ENCODE assay signal across 7 cellular contexts in the genomic region with DNA sequence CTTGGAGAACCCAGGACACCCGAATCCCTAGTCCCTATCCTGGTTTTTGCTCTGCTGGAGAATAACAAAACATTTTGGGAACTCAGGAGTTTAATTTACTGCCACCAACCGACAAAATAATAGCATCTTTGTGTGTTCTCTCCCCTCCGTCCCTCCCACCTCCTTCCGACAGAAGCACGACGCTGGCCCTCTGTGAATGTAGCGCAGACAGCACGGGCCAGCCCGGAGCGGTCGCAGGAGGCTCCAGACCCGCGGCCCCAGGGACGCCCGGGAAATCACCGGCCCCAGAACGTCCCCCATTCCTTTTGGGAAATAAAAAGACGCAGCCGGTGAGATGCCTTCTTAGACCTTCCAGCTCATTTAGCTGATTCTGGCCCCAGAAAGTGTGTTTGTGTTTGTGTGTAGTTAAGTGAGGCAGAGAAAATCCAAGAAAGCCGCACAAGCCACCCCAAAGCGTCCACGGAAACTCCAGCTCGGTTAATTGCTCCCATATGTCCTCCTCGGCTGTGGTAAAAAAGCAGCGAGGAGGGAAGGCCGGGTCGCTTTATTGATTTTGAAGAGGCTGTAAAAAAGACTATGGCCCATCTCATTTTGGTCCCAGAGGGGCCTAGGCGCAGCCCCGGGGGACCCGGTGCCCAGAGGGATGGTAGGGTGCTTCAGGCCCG. TPM values are rescaled to one million over a fixed set of nuclear protein-coding genes. Genes with fewer than 3 reads are reported as not detected.
DNase-seq lines count a peak whose midpoint lies in the region; ATAC-seq, FAIRE-seq and TF ChIP-seq lines count a peak whose summit lies in the region.

No MANE protein-coding gene starts in this region.

- 12% methylated on average over 31 of the region's 31 CpGs for WGBS in GM12878 (ENCODE audit: insufficient coverage, insufficient replicate concordance, low lambda C conversion rate, missing lambda C conversion rate)

- H2AFZ ChIP-seq in GM12878 (ENCODE audit: control insufficient read depth, low read depth, low read length) = peak overlapping the region; percentile 1; the same call in 1 of the 2 replicates

- RAD21 ChIA-PET in GM12878 (lab: Charles Lee; ENCODE audit: unreplicated experiment) = no interaction called here

- H3K36me3 ChIP-seq in GM12878 (ENCODE audit: control insufficient read depth in 2 of 2, insufficient read depth in 2 of 2, low read length in 1 of 2) = no peaks in the 10 kb centered on the region

- H3K27me3 ChIP-seq in GM12878 (replicated peaks in 1 of 2; ENCODE audit: control insufficient read depth in 2 of 2, insufficient read depth in 2 of 2, low read length in 1 of 2) = peaks cover 6 to 18% of the 10 kb centered on the region in 2 experiments

- SMC1A ChIA-PET in GM12878 (lab: Charles Lee; ENCODE audit: uncharacterized antibody, unreplicated experiment) = no interaction called here

- intact Hi-C loops in GM12878 (cut with micrococcal nuclease; ENCODE audit: unreplicated experiment) = no loop called here
- intact Hi-C loops in sciatic nerve (cut with DNase I) = no loop called here

- H3K9me3 ChIP-seq in GM12878 (replicated peaks; ENCODE audit: control insufficient read depth, insufficient read depth, low read length) = no peaks in the 10 kb centered on the region

- H3K9ac ChIP-seq in GM12878 (ENCODE audit: control insufficient read depth, insufficient read depth, low read length) = no peak overlapping the region

- H3K79me2 ChIP-seq in GM12878 (ENCODE audit: control insufficient read depth, insufficient read depth, low read length) = no peaks in the 10 kb centered on the region

- in situ Hi-C loops in GM12878 (cut with MboI) = no loop called here

- POLR2A ChIA-PET in GM12878 (lab: Charles Lee) = no interaction called here

- no peak for TF ChIP-seq EP300 in GM12878 (IDR thresholded peaks at IDR 0.05; ENCODE audit: borderline replicate concordance in 1 of 2, control insufficient read depth in 1 of 2, low read depth in 2 of 2, low read length in 2 of 2)

- H3K27ac ChIP-seq in GM12878 (ENCODE audit: control insufficient read depth, insufficient read depth) = no peak overlapping the region

- H3K4me3 ChIP-seq in GM12864 (ENCODE audit: low read depth, low read length) = peak overlapping the region; percentile 85
- peak overlapping the region; percentile 53; the same call in 1 of the 2 replicates for H3K4me3 ChIP-seq in GM12878
- peak overlapping the region; percentile 60 for H3K4me3 ChIP-seq in iPS-11a (ENCODE audit: low read depth, low read length)

- DNase-seq in GM12864 (ENCODE audit: low read depth) (no peak), M059J (ENCODE audit: low read depth) (peak; percentile 79), GM12878 (ENCODE audit: low read depth, low spot score) (no peak), sciatic nerve (ENCODE audit: low spot score) (peak; percentile 79), DMS53 treated with DMSO at 0.1 percent for 48 hours (lab: John Stamatoyannopoulos, UW; ENCODE audit: unreplicated experiment) (no peak)

- BruUV-seq in GM12878 (replicated peaks; lab: Mats Ljungman, UMichigan) = no TSS peak

- CTCF ChIA-PET in GM12878 (lab: Yijun Ruan, JAX) = no interaction called here

- H3K4me1 ChIP-seq in GM12878 (ENCODE audit: control insufficient read depth, insufficient read depth, low read length) = no peaks in the 10 kb centered on the region

- TF ChIP-seq CTCF in GM12864 (IDR thresholded peaks at IDR 0.05; ENCODE audit: low read depth, low read length, missing control alignments) = no peak
- TF ChIP-seq CTCF in GM12878 (IDR thresholded peaks at IDR 0.05 in 2 of 3, conservative IDR thresholded peaks at IDR 0.05 in 1 of 3; ENCODE audit: control insufficient read depth in 2 of 3, extremely low read depth in 1 of 3, insufficient read depth in 1 of 3, low read depth in 3 of 3, low read length in 3 of 3) = no peak

- ATAC-seq in GM12878 (peak; percentile 48), sciatic nerve (peak; percentile 84), HG03280 (IDR thresholded peaks at IDR 0.05; ENCODE audit: unreplicated experiment) (no peak)

- no peak for TF ChIP-seq POLR2A in GM12878 (IDR thresholded peaks at IDR 0.05; ENCODE audit: low read depth, low read length)

- no peaks in the 10 kb centered on the region for H4K20me1 ChIP-seq in GM12878 (ENCODE audit: control insufficient read depth, insufficient read depth)

- no peak for FAIRE-seq in GM12878 (lab: Jason Lieb, UNC)

- H3K4me2 ChIP-seq in GM12878 (ENCODE audit: control insufficient read depth, insufficient read depth) = peak overlapping the region; percentile 77; the same call in 1 of the 2 replicates

- TF ChIP-seq RAD21 in GM12878 (IDR thresholded peaks at IDR 0.05; ENCODE audit: insufficient read depth, low read depth, low read length) = no peak

TF ChIP-seq in GM12878, 131 proteins besides CTCF, POLR2A, EP300 and RAD21:
- TF ChIP-seq EZH2 (IDR thresholded peaks at IDR 0.05; ENCODE audit: borderline replicate concordance, control insufficient read depth, low read depth, low read length) (0 out of 2 replicates have a peak, but pooled peaks have one; percentile 45), NBN (IDR thresholded peaks at IDR 0.05) (no peak)

RNA-seq across cellular contexts. Expression of gene TANC1, which starts 0.6 kb away (rescaled TPM):
- 14.6 and 22.8 TPM in 2 replicates for total RNA-seq in M059J (2014; rRNA removed; shearing (Covaris generic))
- 39.6 and 41.7 TPM in 2 replicates for total RNA-seq in GM12878 (2013; cell fraction: nucleolus; rRNA removed)
- 0.16 and 0.34 TPM in 2 replicates for total RNA-seq in GM12878 (2014; rRNA removed)
- total RNA-seq in GM12878 (2014; rRNA removed; fragmentation: Illumina TruSeq; extraction: Trizol) = 0.32 and 0.36 TPM in 2 replicates
- total RNA-seq in GM12878 (2021) = 0.48 and 0.59 TPM in 2 replicates
- 0.33 TPM for polyA plus RNA-seq in GM12878 (2011; ENCODE audit: low read depth)
- 5.0 and 5.3 TPM in 2 replicates for polyA plus RNA-seq in GM12878 (2011; rRNA removed)
- polyA plus RNA-seq in GM12878 (2011; cell fraction: cytosol; rRNA removed) = 3.4 and 3.9 TPM in 2 replicates
- 9.7 and 11.3 TPM in 2 replicates for polyA plus RNA-seq in GM12878 (2011; cell fraction: nucleus; rRNA removed)
- 0.69 and 1.0 TPM in 2 replicates for polyA plus RNA-seq in GM12878 (2012)
- 0.24 and 0.26 TPM in 2 replicates for polyA plus RNA-seq in GM12878 (2014; fragmentation: Illumina TruSeq; extraction: Trizol)
- under 1 TPM; 0.05 to 0.07 TPM for polyA plus RNA-seq in GM12878 (2014; fragmentation: Nextera tagmentation; extraction: Ambion mirVana)
- polyA plus RNA-seq in GM12878 (2014; rRNA removed) = 0.20 and 0.35 TPM in 2 replicates
- under 1 TPM; 0.16 to 0.52 TPM for polyA plus RNA-seq in GM12878 (2016; fragmentation: Nextera tagmentation; extraction: Ambion mirVana)
- polyA minus RNA-seq in GM12878 (2011; rRNA and poly(A)+ RNA removed) = 11.8 and 14.9 TPM in 2 replicates
- 3.2 and 5.1 TPM in 2 replicates for polyA minus RNA-seq in GM12878 (2011; cell fraction: cytosol; rRNA and poly(A)+ RNA removed)
- 8.7 and 13.0 TPM in 2 replicates for polyA minus RNA-seq in GM12878 (2011; cell fraction: nucleus; rRNA and poly(A)+ RNA removed)
- 50.3 TPM for total RNA-seq in sciatic nerve

Comparison
In these comparisons a context has a peak if more than half of its experiments do, and no peak if none do; other contexts are left out.
1. DNase-seq: peak in M059J (single experiment) and sciatic nerve (single experiment); none in GM12864 (single experiment), GM12878 (single experiment) and DMS53 treated with DMSO at 0.1 percent for 48 hours (single experiment).
2. Peak in every context shown above with its lines, with median percentiles within 50 percentile points of each other: H3K4me3 ChIP-seq.